10 cellular contexts compared by ENCODE assay signal in the genomic region with DNA sequence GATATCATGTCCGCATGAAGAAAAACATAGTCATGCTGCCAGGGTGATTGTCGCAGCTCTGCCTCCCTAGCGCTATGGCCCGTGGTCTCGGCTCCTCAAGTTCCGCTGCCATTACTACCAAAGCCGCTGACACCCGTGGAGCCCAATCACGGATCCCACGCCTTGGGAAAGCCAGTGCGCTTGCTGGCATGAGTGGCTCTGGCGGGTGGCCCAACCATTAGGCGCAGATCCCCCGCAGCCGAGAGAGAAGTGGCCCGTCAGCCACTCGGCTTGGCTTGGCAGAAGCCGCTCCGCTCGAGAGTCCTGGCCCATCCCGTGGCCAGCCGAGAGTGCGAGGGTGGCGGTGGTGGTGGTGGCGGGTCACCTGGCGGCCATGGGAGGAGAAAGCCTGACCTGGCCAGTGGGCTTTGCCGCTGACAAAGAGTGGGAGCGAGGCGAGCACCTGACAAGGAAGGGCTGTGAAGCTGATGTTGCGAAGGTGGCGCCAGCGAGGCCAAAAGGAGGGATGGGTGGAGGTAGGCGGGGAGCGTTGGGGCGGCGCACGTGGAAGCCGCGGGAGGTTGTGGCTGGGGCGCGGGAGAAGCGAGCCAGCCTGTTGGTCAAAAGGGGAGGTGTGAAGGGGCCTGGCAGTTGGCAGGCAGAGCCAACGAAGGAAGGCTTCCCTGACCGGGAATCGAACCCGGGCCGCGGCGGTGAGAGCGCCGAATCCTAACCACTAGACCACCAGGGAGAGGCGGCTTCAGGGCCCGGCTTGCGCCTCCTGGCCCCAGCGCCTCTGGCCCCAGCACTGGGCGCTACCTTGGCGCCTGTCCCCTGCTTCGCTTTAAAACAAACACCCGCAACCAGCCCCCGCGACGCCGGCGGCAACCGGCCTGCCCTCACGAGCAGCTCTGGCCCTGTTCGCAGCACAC. TPM values are rescaled to one million over a fixed set of nuclear protein-coding genes. Genes with fewer than 3 reads are reported as not detected.
DNase-seq lines count a peak whose midpoint lies in the region; ATAC-seq, FAIRE-seq and TF ChIP-seq lines count a peak whose summit lies in the region.
"Not testable (repeated sequence)": the region's sequence is repeated elsewhere in the genome, so short reads cannot be mapped to it uniquely, and the experiment has no call there.
"Had no signal": no experiment of that assay in that cellular context is flagged by ENCODE, and none has a peak within 500 bp of the region (broad histone marks: within the 10 kb centered on the region; RNA-seq: fewer than 3 reads in every experiment).

No MANE protein-coding gene starts in this region.

- H3K4me1 Mint-ChIP-seq in activated CD4-positive, alpha-beta T cell treated with anti-CD3 and anti-CD28 coated beads for 36 hours; stimulated activated naive B cell treated with anti-CD40 and anti-IgM and Interleukin-4, amounts not matched to agents 10 μg/mL and 1 μg/mL and 100 μg/mL, for 72 hours: not testable (repeated sequence)

- not testable (repeated sequence) for H3K79me2 ChIP-seq in K562 (ENCODE audit: control insufficient read depth, insufficient read depth, low read length)

- peaks cover 0 to 11% of the 10 kb centered on the region in 2 experiments; a peak in 2 of 5 replicates for H3K4me1 ChIP-seq in K562 (replicated peaks in 1 of 2; ENCODE audit: control insufficient read depth in 2 of 2, insufficient read depth in 2 of 2, low read length in 2 of 2)
- H3K4me1 ChIP-seq in right lobe of liver: not testable (repeated sequence)

- WGBS in K562 (ENCODE audit: insufficient coverage, low coverage, missing lambda C conversion rate): 79% methylated on average over 11 of the region's 67 CpGs
- 69% methylated on average over 10 of the region's 67 CpGs for WGBS in right lobe of liver (ENCODE audit: insufficient coverage, low coverage, low lambda C conversion rate, missing lambda C conversion rate)

- FAIRE-seq in K562 (lab: Jason Lieb, UNC): not testable (repeated sequence)

- H4K20me1 ChIP-seq in K562 (replicated peaks; ENCODE audit: control insufficient read depth, insufficient read depth, low read length): not testable (repeated sequence)

- not testable (repeated sequence) for H3K4me2 ChIP-seq in K562 (ENCODE audit: insufficient read depth, low read length)

- H3K4me3 Mint-ChIP-seq in activated CD4-positive, alpha-beta T cell treated with anti-CD3 and anti-CD28 coated beads for 36 hours; stimulated activated naive B cell treated with anti-CD40 and anti-IgM and Interleukin-4, amounts not matched to agents 10 μg/mL and 1 μg/mL and 100 μg/mL, for 72 hours: not testable (repeated sequence)

- POLR2A ChIA-PET in activated CD4-positive, alpha-beta T cell treated with anti-CD3 and anti-CD28 coated beads for 36 hours (lab: Charles Lee); K562 (lab: Yijun Ruan, JAX): not testable (repeated sequence)

- not testable (repeated sequence) for H3K9me3 Mint-ChIP-seq in activated CD4-positive, alpha-beta T cell treated with anti-CD3 and anti-CD28 coated beads for 36 hours (ENCODE audit: low read depth); stimulated activated naive B cell treated with anti-CD40 and anti-IgM and Interleukin-4, amounts not matched to agents 10 μg/mL and 1 μg/mL and 100 μg/mL, for 72 hours

- H3K9me3 ChIP-seq in K562 (replicated peaks; ENCODE audit: control insufficient read depth, insufficient read depth, low read depth, low read length); right lobe of liver: not testable (repeated sequence)

- not testable (repeated sequence) for H2AFZ ChIP-seq in K562 (ENCODE audit: low read depth, low read length)

- not testable (repeated sequence) for TF ChIP-seq RAD21 in K562 (CRISPR knock-in tag; conservative IDR thresholded peaks at IDR 0.05 in 1 of 2, IDR thresholded peaks at IDR 0.05 in 1 of 2)

- in situ Hi-C loops in K562 (cut with MboI): loop anchor here (25.0 kb wide), 1 partner anchor 558 kb away; the partner anchor contains the start of gene OLFML2B

- H3K27me3 ChIP-seq in K562 (ENCODE audit: control insufficient read depth in 2 of 2, insufficient read depth in 2 of 2, low read length in 2 of 2); right lobe of liver: not testable (repeated sequence)

- not testable (repeated sequence) for H3K36me3 Mint-ChIP-seq in activated CD4-positive, alpha-beta T cell treated with anti-CD3 and anti-CD28 coated beads for 36 hours (ENCODE audit: low read depth); stimulated activated naive B cell treated with anti-CD40 and anti-IgM and Interleukin-4, amounts not matched to agents 10 μg/mL and 1 μg/mL and 100 μg/mL, for 72 hours

- TF ChIP-seq CTCF in K562 (IDR thresholded peaks at IDR 0.05 in 2 of 3, conservative IDR thresholded peaks at IDR 0.05 in 1 of 3; ENCODE audit: insufficient read depth in 2 of 3, low read depth in 1 of 3, low read length in 3 of 3); right lobe of liver (IDR thresholded peaks at IDR 0.05): not testable (repeated sequence)

- not testable (repeated sequence) for H3K27ac ChIP-seq in K562 (ENCODE audit: extremely low read depth, low read depth, low read length); right lobe of liver

- H3K9ac ChIP-seq in K562 (ENCODE audit: insufficient read depth in 1 of 2, low read depth in 2 of 2, low read length in 2 of 2): not testable (repeated sequence)

- peak; percentile 80 for ATAC-seq in GM18511 (IDR thresholded peaks at IDR 0.05; ENCODE audit: unreplicated experiment)
- ATAC-seq in GM21360 (IDR thresholded peaks at IDR 0.05; ENCODE audit: unreplicated experiment): peak; percentile 69
- ATAC-seq in HG02798 (IDR thresholded peaks at IDR 0.05; ENCODE audit: poor library complexity, unreplicated experiment): peak; percentile 63
- ATAC-seq in HG03378 (IDR thresholded peaks at IDR 0.05; ENCODE audit: unreplicated experiment): peak; percentile 64
- ATAC-seq in activated CD4-positive, alpha-beta T cell treated with anti-CD3 and anti-CD28 coated beads for 36 hours: peak; percentile 64
- peak; percentile 93 for ATAC-seq in K562
- ATAC-seq in right lobe of liver: peak; percentile 70 to 90 (median 80)
- peak; percentile 79 to 80 for ATAC-seq in stimulated activated naive B cell treated with anti-CD40 and anti-IgM and Interleukin-4, amounts not matched to agents 10 μg/mL and 1 μg/mL and 100 μg/mL, for 72 hours (replicated peaks)

- not testable (repeated sequence) for H3K27ac Mint-ChIP-seq in activated CD4-positive, alpha-beta T cell treated with anti-CD3 and anti-CD28 coated beads for 36 hours; stimulated activated naive B cell treated with anti-CD40 and anti-IgM and Interleukin-4, amounts not matched to agents 10 μg/mL and 1 μg/mL and 100 μg/mL, for 72 hours

- H3K27me3 Mint-ChIP-seq in activated CD4-positive, alpha-beta T cell treated with anti-CD3 and anti-CD28 coated beads for 36 hours; stimulated activated naive B cell treated with anti-CD40 and anti-IgM and Interleukin-4, amounts not matched to agents 10 μg/mL and 1 μg/mL and 100 μg/mL, for 72 hours: not testable (repeated sequence)

- CTCF ChIA-PET in activated CD4-positive, alpha-beta T cell treated with anti-CD3 and anti-CD28 coated beads for 36 hours (lab: Charles Lee); K562 (lab: Yijun Ruan, JAX; ENCODE audit: low intra/inter-chr PET ratio): not testable (repeated sequence)

- intact Hi-C loops in activated CD4-positive, alpha-beta T cell treated with anti-CD3 and anti-CD28 coated beads for 36 hours (cut with DNase I, micrococcal nuclease); K562 (cut with micrococcal nuclease); right lobe of liver (cut with DNase I): not testable (repeated sequence)

- peak; percentile 27 for DNase-seq in activated CD4-positive, alpha-beta T cell treated with anti-CD3 and anti-CD28 coated beads for 36 hours
- not testable (repeated sequence) for DNase-seq in K562 (ENCODE audit: extremely low read depth in 1 of 4, low spot score in 3 of 4)
- peak; percentile 31 to 65 (median 59) for DNase-seq in right lobe of liver
- DNase-seq in stimulated activated naive B cell treated with anti-CD40 and anti-IgM and Interleukin-4, amounts not matched to agents 10 μg/mL and 1 μg/mL and 100 μg/mL, for 72 hours: peak; percentile 15

- not testable (repeated sequence) for TF ChIP-seq EP300 in K562 (IDR thresholded peaks at IDR 0.05; ENCODE audit: low read length)

- H3K4me3 ChIP-seq in K562, right lobe of liver: not testable (repeated sequence)

- not testable (repeated sequence) for H3K9me1 ChIP-seq in K562 (ENCODE audit: control insufficient read depth, insufficient read depth, low read length)

- TF ChIP-seq POLR2A in K562 (conservative IDR thresholded peaks at IDR 0.05); right lobe of liver (IDR thresholded peaks at IDR 0.05): not testable (repeated sequence)

- not testable (repeated sequence) for H3K36me3 ChIP-seq in K562 (ENCODE audit: control insufficient read depth, insufficient read depth, low read length); right lobe of liver

- BruUV-seq in K562 (replicated peaks; lab: Mats Ljungman, UMichigan): TSS peak; percentile 95

RNA-seq across cellular contexts. Expression of gene FCGR2A, which starts 51.1 kb away (rescaled TPM):
- total RNA-seq in activated CD4-positive, alpha-beta T cell treated with anti-CD3 and anti-CD28 coated beads for 36 hours: not detected
- total RNA-seq in K562 (2011; cell fraction: chromatin; rRNA removed; ENCODE audit: low replicate concordance): 389 and 599 TPM in 2 replicates
- 541 and 613 TPM in 2 replicates for total RNA-seq in K562 (2011; cell fraction: nucleolus; rRNA removed)
- 545 and 616 TPM in 2 replicates for total RNA-seq in K562 (2011; cell fraction: nucleoplasm; rRNA removed)
- total RNA-seq in K562 (2014; rRNA removed) (101 and 112 TPM in 2 replicates), K562 (2014; rRNA removed; fragmentation: Illumina TruSeq; extraction: Trizol) (113 and 127 TPM in 2 replicates), K562 (2015; rRNA removed; fragmentation: Illumina TruSeq; extraction: Trizol) (117 and 130 TPM in 2 replicates), K562 (2021) (84.4 and 97.8 TPM in 2 replicates), right lobe of liver (10 to 100 TPM in 3 of 6 experiments, 1 to 10 TPM in 3; 4.7 to 22.1 (median 13.6) TPM)
- polyA plus RNA-seq in K562 (2011; rRNA removed) (373 and 504 TPM in 2 replicates), K562 (2014; fragmentation: Illumina TruSeq; extraction: Trizol) (147 and 151 TPM in 2 replicates), K562 (2014; fragmentation: Nextera tagmentation; extraction: Ambion mirVana) (100 to 1,000 TPM in 1 of 2 experiments, 10 to 100 TPM in 1; 80.0 to 112 TPM), K562 (2014; rRNA removed) (124 and 132 TPM in 2 replicates)
- 431 and 516 TPM in 2 replicates for polyA plus RNA-seq in K562 (2011; cell fraction: cytosol; rRNA removed)
- polyA plus RNA-seq in K562 (2011; cell fraction: nucleus; rRNA removed): 298 and 350 TPM in 2 replicates
- polyA plus RNA-seq in K562 (2012): 85.7 and 203 TPM in 2 replicates
- polyA minus RNA-seq in K562 (2011; rRNA and poly(A)+ RNA removed): 536 and 660 TPM in 2 replicates
- polyA minus RNA-seq in K562 (2011; cell fraction: cytosol; rRNA and poly(A)+ RNA removed): 195 and 278 TPM in 2 replicates
- 253 and 509 TPM in 2 replicates for polyA minus RNA-seq in K562 (2011; cell fraction: nucleus; rRNA and poly(A)+ RNA removed)
- total RNA-seq: bronchial epithelial cell, MCF 10A had no signal

Comparison
In these comparisons a context has a peak if more than half of its experiments do, and no peak if none do; other contexts are left out.
1. RNA of gene FCGR2A, which starts 51.1 kb away (total RNA-seq): 84.4 to 616 TPM in K562 and 4.7 to 22.1 TPM in right lobe of liver; not detected in activated CD4-positive, alpha-beta T cell treated with anti-CD3 and anti-CD28 coated beads for 36 hours; every median in the first group is over 4 times any median in the second.
2. Peak in every context shown above with its lines, with median percentiles within 50 percentile points of each other: ATAC-seq.